Comparison of ENCODE assay signal across 31 cellular contexts in genomic region chr17:19372439-19372838, GRCh38. TPM values are rescaled to one million over a fixed set of nuclear protein-coding genes. Genes with fewer than 3 reads are reported as not detected.
A peak's percentile ranks its signal among the peaks of the same experiment; 100 is the strongest.
DNase-seq lines count a peak whose midpoint lies in the region; FAIRE-seq and TF ChIP-seq lines count a peak whose summit lies in the region.
"Had no signal": no experiment of that assay in that cellular context is flagged by ENCODE, and none has a peak within 500 bp of the region (broad histone marks: within the 10 kb centered on the region; RNA-seq: fewer than 3 reads in every experiment).

No MANE protein-coding gene starts in this region.

- H3K4me1 ChIP-seq in CD4-positive, alpha-beta memory T cell (ENCODE audit: insufficient read depth, low read length): peaks cover 58% of the 10 kb centered on the region

- POLR2A ChIA-PET in CD4-positive, alpha-beta memory T cell (lab: Charles Lee; ENCODE audit: partially characterized antibody): no interaction called here

- no peaks in the 10 kb centered on the region for H3K27me3 Mint-ChIP-seq in T-helper 1 cell treated with Interleukin-12 subunit alpha and Interleukin-12 subunit beta and Interleukin-4 antibody, amounts not matched to agents 30 μg/mL and 1 μg/mL, for 36 hours (ENCODE audit: low read depth)
- no peaks in the 10 kb centered on the region for H3K27me3 Mint-ChIP-seq in CD4-positive, alpha-beta memory T cell
- no peaks in the 10 kb centered on the region for H3K27me3 Mint-ChIP-seq in dendritic cell treated with granulocyte-macrophage colony-stimulating factor and Interleukin-4, amounts not matched to agents 40 ng/mL and 50 ng/mL, for 4 days
- H3K27me3 Mint-ChIP-seq in neural crest cell (ENCODE audit: low read depth): no peaks in the 10 kb centered on the region
- H3K27me3 Mint-ChIP-seq: CD4-positive, CD25-positive, alpha-beta regulatory T cell had no signal

- H3K4me1 Mint-ChIP-seq in T-helper 1 cell treated with Interleukin-12 subunit alpha and Interleukin-12 subunit beta and Interleukin-4 antibody, amounts not matched to agents 30 μg/mL and 1 μg/mL, for 36 hours (ENCODE audit: low read depth): peaks cover 47% of the 10 kb centered on the region
- peaks cover 38 to 75% (median 56%) of the 10 kb centered on the region in 4 donors for H3K4me1 Mint-ChIP-seq in CD4-positive, alpha-beta memory T cell
- H3K4me1 Mint-ChIP-seq in dendritic cell treated with granulocyte-macrophage colony-stimulating factor and Interleukin-4, amounts not matched to agents 40 ng/mL and 50 ng/mL, for 4 days (ENCODE audit: low read depth): peaks cover 67% of the 10 kb centered on the region
- H3K4me1 Mint-ChIP-seq in neural crest cell: peaks cover 29% of the 10 kb centered on the region

- intact Hi-C loops in CD4-positive, alpha-beta memory T cell (cut with micrococcal nuclease): loop anchor here (10.0 kb wide), 1 partner anchor 518 kb away; the partner anchor contains the start of gene PRPSAP2
- intact Hi-C loops in dendritic cell treated with granulocyte-macrophage colony-stimulating factor and Interleukin-4, amounts not matched to agents 40 ng/mL and 50 ng/mL, for 4 days (cut with micrococcal nuclease): no loop called here

- peaks cover 5% of the 10 kb centered on the region for H3K36me3 Mint-ChIP-seq in T-helper 1 cell treated with Interleukin-12 subunit alpha and Interleukin-12 subunit beta and Interleukin-4 antibody, amounts not matched to agents 30 μg/mL and 1 μg/mL, for 36 hours (ENCODE audit: low read depth)
- H3K36me3 Mint-ChIP-seq in CD4-positive, alpha-beta memory T cell: peaks cover 0 to 3% of the 10 kb centered on the region in 2 donors
- H3K36me3 Mint-ChIP-seq in dendritic cell treated with granulocyte-macrophage colony-stimulating factor and Interleukin-4, amounts not matched to agents 40 ng/mL and 50 ng/mL, for 4 days (ENCODE audit: low read depth): peaks cover 13% of the 10 kb centered on the region
- no peaks in the 10 kb centered on the region for H3K36me3 Mint-ChIP-seq in neural crest cell (ENCODE audit: low read depth)

- H3K9me3 ChIP-seq in CD4-positive, alpha-beta memory T cell (ENCODE audit: control insufficient read depth in 1 of 2, low read length in 2 of 2): no peaks in the 10 kb centered on the region
- H3K9me3 ChIP-seq: gastroesophageal sphincter, suprapubic skin, upper lobe of left lung had no signal

- no peaks in the 10 kb centered on the region for H3K9me3 Mint-ChIP-seq in T-helper 1 cell treated with Interleukin-12 subunit alpha and Interleukin-12 subunit beta and Interleukin-4 antibody, amounts not matched to agents 30 μg/mL and 1 μg/mL, for 36 hours
- H3K9me3 Mint-ChIP-seq in CD4-positive, alpha-beta memory T cell: peaks cover 0 to 4% (median 0%) of the 10 kb centered on the region in 8 donors
- H3K9me3 Mint-ChIP-seq in dendritic cell treated with granulocyte-macrophage colony-stimulating factor and Interleukin-4, amounts not matched to agents 40 ng/mL and 50 ng/mL, for 4 days: no peaks in the 10 kb centered on the region
- H3K9me3 Mint-ChIP-seq in neural crest cell: no peaks in the 10 kb centered on the region

- H3K36me3 ChIP-seq in CD4-positive, alpha-beta memory T cell (ENCODE audit: insufficient read depth, low read length): no peaks in the 10 kb centered on the region
- H3K36me3 ChIP-seq: gastroesophageal sphincter, suprapubic skin, upper lobe of left lung had no signal

- FAIRE-seq in urothelium cell line (lab: Jason Lieb, UNC): no peak
- FAIRE-seq: endothelial cell of umbilical vein, GM18507, GM19239, H54, small intestine had no signal

- H3K27ac ChIP-seq in CD4-positive, alpha-beta memory T cell (ENCODE audit: low read depth, low read length): no peak overlapping the region
- H3K27ac ChIP-seq: 22Rv1, gastroesophageal sphincter, hepatocyte, parathyroid adenoma, suprapubic skin had no signal

- DNase-seq in T-helper 1 cell (no peak), neural crest cell (ENCODE audit: low read depth, low spot score) (no peak), anterior cingulate cortex (lab: John Stamatoyannopoulos, UW) (no peak), urothelium cell line (ENCODE audit: low spot score) (no peak), KG1 (lab: John Stamatoyannopoulos, UW) (no peak)
- no peak for DNase-seq in CD4-positive, alpha-beta memory T cell
- DNase-seq: activated CD4-positive, alpha-beta T cell treated with anti-CD3 and anti-CD28 coated beads for 1 hour; activated gamma-delta T cell; CD4-positive, CD25-positive, alpha-beta regulatory T cell; cerebellar nuclear complex; left colon; NCI-H446; NCI-H748 treated with DMSO at 0.1 percent for 48 hours; retina; small intestine; stimulated activated naive CD4-positive, alpha-beta T cell treated with Interleukin-2 at 50 U/mL for 16 hours had no signal

- CTCF ChIA-PET in CD4-positive, alpha-beta memory T cell (lab: Charles Lee; ENCODE audit: partially characterized antibody): interaction anchor here (2.9 kb wide), 1 partner anchor 10 kb away, joined by 13 read pairs; the partner anchor contains the start of gene B9D1

- peak overlapping the region; percentile 26 for H3K27ac Mint-ChIP-seq in T-helper 1 cell treated with Interleukin-12 subunit alpha and Interleukin-12 subunit beta and Interleukin-4 antibody, amounts not matched to agents 30 μg/mL and 1 μg/mL, for 36 hours
- peak overlapping the region in 5 of 7 donors; percentile 8 to 81 (median 68) for H3K27ac Mint-ChIP-seq in CD4-positive, alpha-beta memory T cell
- H3K27ac Mint-ChIP-seq in dendritic cell treated with granulocyte-macrophage colony-stimulating factor and Interleukin-4, amounts not matched to agents 40 ng/mL and 50 ng/mL, for 4 days: peak overlapping the region; percentile 86
- H3K27ac Mint-ChIP-seq in neural crest cell (ENCODE audit: unreplicated experiment): peak overlapping the region; percentile 19
- H3K27ac Mint-ChIP-seq: CD4-positive, CD25-positive, alpha-beta regulatory T cell had no signal

- H3K4me3 ChIP-seq in CD4-positive, alpha-beta memory T cell (ENCODE audit: low read length in 2 of 2): no peak overlapping the region
- H3K4me3 ChIP-seq: dorsolateral prefrontal cortex, gastroesophageal sphincter, hepatocyte, suprapubic skin, upper lobe of left lung had no signal

- no peak for TF ChIP-seq CTCF in neural crest cell (conservative IDR thresholded peaks at IDR 0.05)

- H3K4me3 Mint-ChIP-seq in T-helper 1 cell treated with Interleukin-12 subunit alpha and Interleukin-12 subunit beta and Interleukin-4 antibody, amounts not matched to agents 30 μg/mL and 1 μg/mL, for 36 hours: peak overlapping the region; percentile 17
- H3K4me3 Mint-ChIP-seq in CD4-positive, alpha-beta memory T cell: peak overlapping the region in 5 of 8 donors; percentile 41 to 71 (median 52)
- H3K4me3 Mint-ChIP-seq in dendritic cell treated with granulocyte-macrophage colony-stimulating factor and Interleukin-4, amounts not matched to agents 40 ng/mL and 50 ng/mL, for 4 days: peak overlapping the region; percentile 37
- peak overlapping the region; percentile 9 for H3K4me3 Mint-ChIP-seq in neural crest cell

- no peaks in the 10 kb centered on the region for H3K27me3 ChIP-seq in CD4-positive, alpha-beta memory T cell (ENCODE audit: insufficient read depth, low read length)
- H3K27me3 ChIP-seq: dorsolateral prefrontal cortex, gastroesophageal sphincter, hepatocyte, suprapubic skin, upper lobe of left lung had no signal

RNA-seq across cellular contexts. Expression of gene MAPK7, which starts 5.9 kb away (rescaled TPM):
- total RNA-seq in CD4-positive, alpha-beta memory T cell: 10 to 100 TPM; 19.4 to 26.2 TPM
- 10 to 100 TPM in 1 of 2 donors, 1 to 10 TPM in 1; 2.1 to 12.4 TPM for polyA plus RNA-seq in CD4-positive, alpha-beta memory T cell
- 39.3 and 39.5 TPM in 2 replicates for total RNA-seq in neural crest cell

RNA-seq across cellular contexts. Expression of gene B9D1, which starts 9.9 kb away (rescaled TPM):
- total RNA-seq in CD4-positive, alpha-beta memory T cell: 1 to 10 TPM; 2.5 to 2.8 TPM
- under 1 TPM in 1 of 2 donors, not detected in 1; 0.29 TPM for polyA plus RNA-seq in CD4-positive, alpha-beta memory T cell
- total RNA-seq in neural crest cell: 15.4 and 17.9 TPM in 2 replicates

RNA-seq across cellular contexts. Expression of gene MFAP4, which starts 14.6 kb away (rescaled TPM):
- not detected for total RNA-seq in CD4-positive, alpha-beta memory T cell
- not detected for polyA plus RNA-seq in CD4-positive, alpha-beta memory T cell
- 0.26 and 0.43 TPM in 2 replicates for total RNA-seq in neural crest cell
- total RNA-seq: CD4-positive, CD25-positive, alpha-beta regulatory T cell; endothelial cell of umbilical vein; HT-29 had no signal
- polyA plus RNA-seq: CD4-positive, CD25-positive, alpha-beta regulatory T cell; endothelial cell of umbilical vein; neural cell had no signal

RNA-seq across cellular contexts. Expression of gene RNF112, which starts 38.6 kb away (rescaled TPM):
- 1 to 10 TPM in 1 of 2 experiments, under 1 TPM in 1; 0.87 to 1.6 TPM for total RNA-seq in CD4-positive, alpha-beta memory T cell
- polyA plus RNA-seq in CD4-positive, alpha-beta memory T cell: under 1 TPM in 1 of 2 donors, not detected in 1; 0.06 TPM
- total RNA-seq in neural crest cell: 0.84 and 1.2 TPM in 2 replicates
- total RNA-seq: HT-29 had no signal
- polyA plus RNA-seq: CD4-positive, CD25-positive, alpha-beta regulatory T cell had no signal

Comparison
In these comparisons a context has a peak if more than half of its experiments do, and no peak if none do; other contexts are left out.
1. H3K27ac Mint-ChIP-seq: peak in every context shown above with its lines; median percentile 86 in dendritic cell treated with granulocyte-macrophage colony-stimulating factor and Interleukin-4, amounts not matched to agents 40 ng/mL and 50 ng/mL, for 4 days; 68 in CD4-positive, alpha-beta memory T cell; 26 in T-helper 1 cell treated with Interleukin-12 subunit alpha and Interleukin-12 subunit beta and Interleukin-4 antibody, amounts not matched to agents 30 μg/mL and 1 μg/mL, for 36 hours; 19 in neural crest cell.